27 cellular contexts compared by ENCODE assay signal in the genomic region with DNA sequence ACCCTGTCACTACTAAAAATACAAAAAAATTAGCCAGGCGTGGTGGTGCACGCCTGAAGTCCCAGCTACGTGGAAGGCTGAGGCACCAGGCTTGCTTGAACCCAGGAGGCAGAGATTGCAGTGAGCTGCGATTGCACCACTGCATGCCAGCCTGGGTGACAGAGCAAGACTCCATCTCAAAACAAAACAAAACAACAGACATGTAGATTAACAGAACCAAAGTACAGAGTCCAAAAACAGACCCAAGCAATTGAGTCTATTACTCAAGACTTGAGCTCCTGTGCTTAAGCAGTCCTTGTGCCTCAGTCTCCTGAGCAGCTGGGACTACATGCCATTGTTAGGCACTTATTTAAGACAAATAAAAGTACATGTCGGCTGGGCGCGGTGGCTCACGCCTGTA. TPM values are rescaled to one million over a fixed set of nuclear protein-coding genes. Genes with fewer than 3 reads are reported as not detected.
DNase-seq lines count a peak whose midpoint lies in the region; ATAC-seq, FAIRE-seq and TF ChIP-seq lines count a peak whose summit lies in the region.
"Had no signal": no experiment of that assay in that cellular context is flagged by ENCODE, and none has a peak within 500 bp of the region (broad histone marks: within the 10 kb centered on the region; RNA-seq: fewer than 3 reads in every experiment).

No MANE protein-coding gene starts in this region.

- peaks cover 52% of the 10 kb centered on the region for H3K4me1 ChIP-seq in HepG2 (ENCODE audit: insufficient read depth, low read length)
- H3K4me1 ChIP-seq in right lobe of liver, result peaks cover 0 to 13% (median 0%) of the 10 kb centered on the region in 4 donors
- peaks cover 20% of the 10 kb centered on the region for H3K4me1 ChIP-seq in Loucy (ENCODE audit: insufficient read depth, low read length, poor library complexity, severe bottlenecking)
- H3K4me1 ChIP-seq in small intestine (ENCODE audit: control insufficient read depth in 2 of 2, insufficient read depth in 1 of 2, low read depth in 1 of 2, low read length in 1 of 2), result peaks cover 0 to 3% of the 10 kb centered on the region in 2 donors

- no peaks in the 10 kb centered on the region for H3K9me2 ChIP-seq in Loucy (replicated peaks; ENCODE audit: low read depth, low read length)

- H3K9ac ChIP-seq in HepG2 (ENCODE audit: insufficient read depth, low read depth, low read length) (no peak overlapping the region), Loucy (ENCODE audit: low read depth, low read length, poor library complexity, severe bottlenecking) (no peak overlapping the region)
- H3K9ac ChIP-seq: BLaER1 had no signal

- H3K79me2 ChIP-seq in HepG2 (ENCODE audit: insufficient read depth, low read length) (no peaks in the 10 kb centered on the region), Loucy (ENCODE audit: insufficient read depth, low read length) (no peaks in the 10 kb centered on the region)

- H3K27me3 ChIP-seq in HepG2 (ENCODE audit: control insufficient read depth in 1 of 2, insufficient read depth in 2 of 2, low read length in 2 of 2) (no peaks in the 10 kb centered on the region), right lobe of liver (no peaks in the 10 kb centered on the region), Loucy (ENCODE audit: insufficient read depth, low read length, poor library complexity, severe bottlenecking) (no peaks in the 10 kb centered on the region), small intestine (ENCODE audit: control insufficient read depth in 2 of 2, insufficient read depth in 2 of 2, low read length in 2 of 2) (no peaks in the 10 kb centered on the region)
- H3K27me3 ChIP-seq: BE2C, BLaER1 had no signal

- DNase-seq in HepG2 (ENCODE audit: low spot score) (peak; percentile 24), right lobe of liver (no peak), small intestine (peak; percentile 69), GM19239 (ENCODE audit: insufficient read length, low spot score) (no peak), left colon (no peak)
- DNase-seq: 8988T; ACHN; BE2C; C1 segment of cervical spinal cord; CD4-positive, alpha-beta memory T cell; CD4-positive, CD25-positive, alpha-beta regulatory T cell; CD8-positive, alpha-beta memory T cell; COR-L47; DMS 273 treated with DMSO at 0.1 percent for 48 hours; DMS153; DMS53; DMS79; DND-41; EL; GDM1 had no signal

- H3K4me3 ChIP-seq in HepG2 (replicated peaks in 1 of 3; ENCODE audit: insufficient read depth in 1 of 3, low read depth in 2 of 3, low read length in 3 of 3) (no peak overlapping the region), right lobe of liver (no peak overlapping the region), Loucy (ENCODE audit: low read length, poor library complexity, severe bottlenecking) (no peak overlapping the region), small intestine (ENCODE audit: low read depth in 1 of 2, low read length in 2 of 2) (no peak overlapping the region)
- H3K4me3 ChIP-seq: BLaER1, GM12878 had no signal

- 55% methylated on average over 8 of the region's 8 CpGs for WGBS in HepG2 (ENCODE audit: low lambda C conversion rate)
- WGBS in right lobe of liver (ENCODE audit: insufficient coverage, low coverage, low lambda C conversion rate, missing lambda C conversion rate), result 80% methylated on average over 2 of the region's 8 CpGs
- 70 to 79% (median 72%) methylated on average over 8 of the region's 8 CpGs for WGBS in small intestine, 3 donors

- no peak overlapping the region for H3K4me2 ChIP-seq in HepG2 (ENCODE audit: low read depth, low read length)
- H3K4me2 ChIP-seq in Loucy (ENCODE audit: low read depth, low read length, poor library complexity, severe bottlenecking), result peak overlapping the region; percentile 33
- H3K4me2 ChIP-seq: BLaER1 had no signal

- FAIRE-seq in HepG2 (lab: Jason Lieb, UNC) (no peak), small intestine (lab: Jason Lieb, UNC) (no peak), GM19239 (lab: Jason Lieb, UNC) (no peak)
- FAIRE-seq: A204.1, GM12878, GM12892, GM18507 had no signal

- BruUV-seq in HepG2 (replicated peaks; lab: Mats Ljungman, UMichigan), result no TSS peak

- no peak for ATAC-seq in HepG2
- ATAC-seq in right lobe of liver, result no peak
- ATAC-seq in left colon, result no peak
- ATAC-seq in HG03039 (IDR thresholded peaks at IDR 0.05; ENCODE audit: unreplicated experiment), result no peak
- ATAC-seq: GM12878 had no signal

- TF ChIP-seq POLR2A in HepG2 (IDR thresholded peaks at IDR 0.05; ENCODE audit: insufficient read depth in 1 of 2, low read depth in 2 of 2, low read length in 2 of 2) (no peak), right lobe of liver (IDR thresholded peaks at IDR 0.05) (no peak)

- H3K9me3 ChIP-seq in HepG2 (ENCODE audit: low read length) (no peaks in the 10 kb centered on the region), right lobe of liver (no peaks in the 10 kb centered on the region), Loucy (ENCODE audit: insufficient read depth, low read depth, low read length) (no peaks in the 10 kb centered on the region), small intestine (ENCODE audit: control insufficient read depth, low read depth) (no peaks in the 10 kb centered on the region)
- H3K9me3 ChIP-seq: BE2C, BLaER1 had no signal

- TF ChIP-seq EP300 in HepG2 (IDR thresholded peaks at IDR 0.05; ENCODE audit: low read depth in 2 of 2, low read length in 2 of 2), result no peak
- TF ChIP-seq EP300 in HepG2 (CRISPR knock-in tag; IDR thresholded peaks at IDR 0.05; ENCODE audit: borderline replicate concordance), result no peak

- H2AFZ ChIP-seq in HepG2 (ENCODE audit: low read length) (no peak overlapping the region), Loucy (ENCODE audit: low read length) (no peak overlapping the region)

- no peaks in the 10 kb centered on the region for H3F3A ChIP-seq in Loucy (ENCODE audit: low read depth)

- H3K27ac ChIP-seq in HepG2 (ENCODE audit: extremely low read length, insufficient read depth, low read length) (no peak overlapping the region), right lobe of liver (no peak overlapping the region), small intestine (ENCODE audit: low read depth in 1 of 2, low read length in 1 of 2) (no peak overlapping the region)
- H3K27ac ChIP-seq: BLaER1 had no signal

- no peak for TF ChIP-seq RAD21 in HepG2 (CRISPR knock-in tag; IDR thresholded peaks at IDR 0.05)

- intact Hi-C loops in HepG2 (cut with micrococcal nuclease; ENCODE audit: unreplicated experiment) (no loop called here), right lobe of liver (cut with DNase I) (no loop called here), left colon (cut with DNase I, micrococcal nuclease) (no loop called here)

- H4K20me1 ChIP-seq in HepG2 (ENCODE audit: insufficient read depth, low read length) (no peaks in the 10 kb centered on the region), Loucy (ENCODE audit: insufficient read depth, low read length, poor library complexity, severe bottlenecking) (no peaks in the 10 kb centered on the region)
- H4K20me1 ChIP-seq: BLaER1 had no signal

- in situ Hi-C loops in HepG2 (cut with HindIII; ENCODE audit: extremely low pct_ligation_motif_present, low pct_unique_long_range_greater_than_20kb), result no loop called here

- H3K36me3 ChIP-seq in HepG2 (replicated peaks in 1 of 2; ENCODE audit: control insufficient read depth in 1 of 2, insufficient read depth in 2 of 2, low read length in 2 of 2) (no peaks in the 10 kb centered on the region), right lobe of liver (no peaks in the 10 kb centered on the region), Loucy (ENCODE audit: insufficient read depth, low read length) (no peaks in the 10 kb centered on the region), small intestine (ENCODE audit: control insufficient read depth in 2 of 2, insufficient read depth in 2 of 2, low read length in 2 of 2) (no peaks in the 10 kb centered on the region)
- H3K36me3 ChIP-seq: BE2C, BLaER1 had no signal

- CTCF ChIA-PET in HepG2 (lab: Yijun Ruan, JAX; ENCODE audit: low intra/inter-chr PET ratio, low total read pairs), result no interaction called here

- no peak for TF ChIP-seq CTCF in HepG2 (CRISPR knock-in tag; IDR thresholded peaks at IDR 0.05)
- TF ChIP-seq CTCF in right lobe of liver (IDR thresholded peaks at IDR 0.05), result no peak
- TF ChIP-seq CTCF in Loucy (conservative IDR thresholded peaks at IDR 0.05; ENCODE audit: low read length), result no peak

- POLR2A ChIA-PET in HepG2 (lab: Yijun Ruan, JAX), result interaction anchor here (1.6 kb wide), 1 partner anchor 9 kb away, joined by 4 read pairs; the partner anchor contains the start of gene ACOT11

TF ChIP-seq in HepG2, 621 proteins besides CTCF, POLR2A, EP300 and RAD21 (continues in another document):
- TF ChIP-seq ZNF274 (CRISPR knock-in tag; IDR thresholded peaks at IDR 0.05) (no peak), ZNF460 (CRISPR knock-in tag; IDR thresholded peaks at IDR 0.05; ENCODE audit: borderline replicate concordance) (no peak), SOX6 (IDR thresholded peaks at IDR 0.05) (no peak), SOX6 (CRISPR knock-in tag; IDR thresholded peaks at IDR 0.05) (0 out of 2 replicates have a peak, but pooled peaks have one; percentile 21), MATR3 (CRISPR knock-in tag; IDR thresholded peaks at IDR 0.05) (no peak)

RNA-seq across cellular contexts. Expression of gene ACOT11, which starts 9.5 kb away (rescaled TPM):
- total RNA-seq in HepG2 (2016; rRNA removed; fragmentation: Illumina TruSeq; extraction: Trizol) (3.0 and 3.3 TPM in 2 replicates), right lobe of liver (1 to 10 TPM in 2 of 6 experiments, under 1 TPM in 4; 0.50 to 1.3 (median 0.84) TPM), left colon (10 to 100 TPM; 59.7 to 77.0 TPM)
- total RNA-seq in HepG2 (2016; cell fraction: cytosol; rRNA removed; fragmentation: Illumina TruSeq; extraction: Trizol; ENCODE audit: low read depth), result 0.79 and 1.0 TPM in 2 replicates
- total RNA-seq in HepG2 (2016; cell fraction: insoluble cytoplasmic fraction; rRNA removed; fragmentation: Illumina TruSeq; extraction: Trizol), result 2.1 and 2.6 TPM in 2 replicates
- total RNA-seq in HepG2 (2016; cell fraction: membrane; rRNA removed; fragmentation: Illumina TruSeq; extraction: Trizol), result 2.2 TPM in 2 replicates
- 1.8 and 2.5 TPM in 2 replicates for total RNA-seq in HepG2 (2016; cell fraction: nucleus; rRNA removed; fragmentation: Illumina TruSeq; extraction: Trizol)
- polyA plus RNA-seq in HepG2 (2011; rRNA removed) (2.6 and 2.8 TPM in 2 replicates), small intestine (100 to 1,000 TPM in 1 of 3 donors, 10 to 100 TPM in 2; 30.4 to 101 (median 58.9) TPM)
- 0.88 and 1.6 TPM in 2 replicates for polyA plus RNA-seq in HepG2 (2011; cell fraction: cytosol; rRNA removed)
- 6.8 and 12.7 TPM in 2 replicates for polyA plus RNA-seq in HepG2 (2011; cell fraction: nucleus; rRNA removed)
- polyA plus RNA-seq in HepG2 (2012), result 1.4 and 2.1 TPM in 2 replicates
- 0.62 and 0.68 TPM in 2 replicates for polyA plus RNA-seq in HepG2 (2016; cell fraction: cytosol; fragmentation: Illumina TruSeq; extraction: Trizol; ENCODE audit: low read depth)
- 1.9 and 3.1 TPM in 2 replicates for polyA plus RNA-seq in HepG2 (2016; cell fraction: insoluble cytoplasmic fraction; fragmentation: Illumina TruSeq; extraction: Trizol; ENCODE audit: low read depth)
- polyA plus RNA-seq in HepG2 (2016; cell fraction: membrane; fragmentation: Illumina TruSeq; extraction: Trizol; ENCODE audit: low read depth), result 1.3 and 1.4 TPM in 2 replicates
- 4.8 and 6.2 TPM in 2 replicates for polyA plus RNA-seq in HepG2 (2016; cell fraction: nucleus; fragmentation: Illumina TruSeq; extraction: Trizol; ENCODE audit: insufficient read depth, low read depth)
- 7.7 and 8.7 TPM in 2 replicates for polyA minus RNA-seq in HepG2 (2011; rRNA and poly(A)+ RNA removed; ENCODE audit: low replicate concordance)
- polyA minus RNA-seq in HepG2 (2011; cell fraction: cytosol; rRNA and poly(A)+ RNA removed), result 1.4 and 2.3 TPM in 2 replicates
- polyA minus RNA-seq in HepG2 (2011; cell fraction: nucleus; rRNA and poly(A)+ RNA removed), result 3.1 and 5.0 TPM in 2 replicates
- polyA plus RNA-seq: CD4-positive, alpha-beta memory T cell had no signal

Comparison
In these comparisons a context has a peak if more than half of its experiments do, and no peak if none do; other contexts are left out.
1. DNase-seq: peak in HepG2 (single experiment) and small intestine (single experiment); none in right lobe of liver (0 of 3), GM19239 (single experiment) and left colon (0 of 2).
2. RNA of gene ACOT11, which starts 9.5 kb away (total RNA-seq): 59.7 to 77.0 TPM in left colon; 0.79 to 3.3 TPM in HepG2 and 0.50 to 1.3 TPM in right lobe of liver; every median in the first group is over 10 times any median in the second.